13 cellular contexts compared by ENCODE assay signal in the genomic region with DNA sequence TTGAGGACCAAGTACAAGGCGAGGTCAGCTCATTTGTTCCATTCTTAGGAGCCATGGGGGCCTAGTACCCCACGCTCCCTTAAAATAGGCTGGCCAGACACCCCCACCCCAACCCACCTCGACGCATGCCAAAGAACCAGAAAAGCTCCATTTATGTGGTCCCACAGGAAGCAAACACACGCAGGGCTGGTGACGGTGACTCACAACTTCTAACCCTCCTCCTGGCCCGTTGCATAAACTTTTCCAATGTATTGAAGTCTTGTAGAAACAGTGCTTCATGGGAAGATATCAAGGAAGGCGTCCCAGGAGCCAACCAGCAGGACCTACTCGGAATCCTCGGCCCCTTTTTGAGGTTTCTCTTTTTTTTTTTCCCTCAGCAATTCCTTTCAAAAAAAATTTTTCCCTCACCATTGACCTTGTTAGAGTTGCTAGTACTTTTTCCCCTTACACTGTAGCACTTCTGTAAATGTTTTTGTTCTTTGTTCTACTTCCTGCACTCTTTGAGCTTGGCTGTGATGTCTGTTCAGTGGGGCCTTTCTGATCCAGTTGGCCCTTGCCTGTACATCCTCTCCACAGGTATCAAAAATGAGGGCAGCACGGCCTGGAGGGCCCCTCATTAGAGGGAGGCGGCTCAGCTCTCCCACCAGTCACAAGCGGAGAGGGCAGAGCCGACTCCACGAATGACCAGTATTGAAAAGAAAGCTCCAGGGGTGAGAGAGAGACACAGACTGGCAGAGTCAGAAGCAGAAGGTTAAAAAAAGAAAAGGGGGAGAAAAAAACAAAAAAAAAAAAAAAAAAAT.
DNase-seq lines count a peak whose midpoint lies in the region; ATAC-seq, FAIRE-seq and TF ChIP-seq lines count a peak whose summit lies in the region.
"Had no signal": no experiment of that assay in that cellular context is flagged by ENCODE, and none has a peak within 500 bp of the region (broad histone marks: within the 10 kb centered on the region; RNA-seq: fewer than 3 reads in every experiment).

No MANE protein-coding gene starts in this region.

- H3K4me3 Mint-ChIP-seq in astrocyte (ENCODE audit: unreplicated experiment), result peak overlapping the region; percentile 28
- H3K4me3 Mint-ChIP-seq: effector memory CD8-positive, alpha-beta T cell had no signal

- H4K8ac ChIP-seq in neuronal stem cell (ENCODE audit: low read depth, low read length), result no peak overlapping the region

- H4K91ac ChIP-seq in neuronal stem cell (ENCODE audit: low read depth, low read length, poor library complexity), result no peak overlapping the region

- H2BK12ac ChIP-seq in neuronal stem cell (ENCODE audit: low read length), result no peak overlapping the region

- TF ChIP-seq CTCF in astrocyte (IDR thresholded peaks at IDR 0.05; ENCODE audit: insufficient read depth, low read depth, low read length), result no peak

- FAIRE-seq in astrocyte (lab: Jason Lieb, UNC), result peak; percentile 29

- H3K27me3 ChIP-seq in astrocyte (ENCODE audit: insufficient read depth, low read length) (no peaks in the 10 kb centered on the region), neuronal stem cell (ENCODE audit: control insufficient read depth in 3 of 3, insufficient read depth in 3 of 3, low read depth in 1 of 3, low read length in 3 of 3) (no peaks in the 10 kb centered on the region)

- H3K79me1 ChIP-seq in neuronal stem cell (ENCODE audit: low read depth, low read length), result no peaks in the 10 kb centered on the region

- peaks cover 11% of the 10 kb centered on the region for H3K4me1 Mint-ChIP-seq in astrocyte (ENCODE audit: low read depth, unreplicated experiment)

- no peaks in the 10 kb centered on the region for H3K36me3 ChIP-seq in astrocyte (ENCODE audit: insufficient read depth, low read length)
- H3K36me3 ChIP-seq in neuronal stem cell (replicated peaks in 1 of 2; ENCODE audit: control insufficient read depth in 2 of 2, insufficient read depth in 2 of 2, low read length in 2 of 2), result no peaks in the 10 kb centered on the region
- H3K36me3 ChIP-seq: left ventricle myocardium inferior had no signal

- peak overlapping the region; percentile 54 for H3K9ac ChIP-seq in astrocyte (ENCODE audit: low read length)
- no peak overlapping the region for H3K9ac ChIP-seq in neuronal stem cell (ENCODE audit: low read depth, low read length, poor library complexity)

- WGBS in neuronal stem cell (ENCODE audit: extremely low coverage in 2 of 2, insufficient read length in 2 of 2, insufficient replicate concordance in 1 of 2), 2 donors, result no CpG with 5 or more reads among the region's 15 CpGs

- H2AFZ ChIP-seq in astrocyte (ENCODE audit: low read depth, low read length) (peak overlapping the region; percentile 72), neuronal stem cell (ENCODE audit: low read length) (peak overlapping the region; percentile 82)

- no peak for ATAC-seq in HG03135 (IDR thresholded peaks at IDR 0.05; ENCODE audit: unreplicated experiment)
- ATAC-seq: effector memory CD8-positive, alpha-beta T cell had no signal

- peak overlapping the region; percentile 27 for H3K18ac ChIP-seq in neuronal stem cell (ENCODE audit: low read length)

- H3K9me3 ChIP-seq in astrocyte (ENCODE audit: insufficient read depth, low read depth, low read length), result no peaks in the 10 kb centered on the region
- no peaks in the 10 kb centered on the region for H3K9me3 ChIP-seq in neuronal stem cell (replicated peaks in 1 of 2; ENCODE audit: control insufficient read depth in 2 of 2, insufficient read depth in 1 of 2, low read depth in 1 of 2, low read length in 2 of 2)

- no peak overlapping the region for H3K14ac ChIP-seq in neuronal stem cell (ENCODE audit: low read length)

- no peak overlapping the region for H2AK5ac ChIP-seq in neuronal stem cell (ENCODE audit: low read depth, low read length)

- peaks cover 12% of the 10 kb centered on the region for H3K4me1 ChIP-seq in astrocyte (ENCODE audit: insufficient read depth, low read length)
- H3K4me1 ChIP-seq in neuronal stem cell (ENCODE audit: control insufficient read depth in 2 of 2, insufficient read depth in 1 of 2, low read depth in 1 of 2, low read length in 2 of 2), result peaks cover 2 to 6% of the 10 kb centered on the region in 2 donors
- H3K4me1 ChIP-seq: left ventricle myocardium inferior had no signal

- H3K27ac Mint-ChIP-seq in astrocyte (ENCODE audit: unreplicated experiment), result peak overlapping the region; percentile 23
- H3K27ac Mint-ChIP-seq: effector memory CD8-positive, alpha-beta T cell had no signal

- H3K27me3 Mint-ChIP-seq in astrocyte (ENCODE audit: low read depth, unreplicated experiment), result peaks cover 2% of the 10 kb centered on the region

- peak; percentile 36 for DNase-seq in A172 (ENCODE audit: low spot score)
- peak; percentile 65 for DNase-seq in LoVo (ENCODE audit: low spot score)
- DNase-seq in astrocyte (ENCODE audit: low read depth), result peak; percentile 73
- no peak for DNase-seq in neuronal stem cell (ENCODE audit: low spot score)
- no peak for DNase-seq in DMS53 treated with DMSO at 0.1 percent for 48 hours (lab: John Stamatoyannopoulos, UW; ENCODE audit: unreplicated experiment)
- no peak for DNase-seq in iPS-NIHi7 (ENCODE audit: extremely low spot score)
- no peak for DNase-seq in GF-D8 (lab: John Stamatoyannopoulos, UW)
- DNase-seq: effector memory CD8-positive, alpha-beta T cell; left ventricle myocardium inferior; NCI-H1048; NCI-H524 treated with DMSO at 0.1 percent for 48 hours had no signal

- H2BK120ac ChIP-seq in neuronal stem cell (ENCODE audit: low read depth, low read length), result no peak overlapping the region

- H3K36me3 Mint-ChIP-seq in astrocyte (ENCODE audit: low read depth, unreplicated experiment), result no peaks in the 10 kb centered on the region

- H3K23ac ChIP-seq in neuronal stem cell (ENCODE audit: low read depth, low read length, poor library complexity), result no peak overlapping the region

- H2BK15ac ChIP-seq in neuronal stem cell (ENCODE audit: low read length), result no peak overlapping the region

- H3K79me2 ChIP-seq in astrocyte (ENCODE audit: insufficient read depth, low read length), result no peaks in the 10 kb centered on the region

- H3K4me3 ChIP-seq in astrocyte (ENCODE audit: insufficient read depth, low read depth, low read length), result peak overlapping the region; percentile 13
- no peak overlapping the region for H3K4me3 ChIP-seq in neuronal stem cell (ENCODE audit: low read length in 2 of 2)
- H3K4me3 ChIP-seq: left ventricle myocardium inferior had no signal

- no peaks in the 10 kb centered on the region for H4K20me1 ChIP-seq in astrocyte (ENCODE audit: insufficient read depth, low read length)

- H3K4me2 ChIP-seq in astrocyte (ENCODE audit: low read length), result peak overlapping the region; percentile 70
- H3K4me2 ChIP-seq in neuronal stem cell (ENCODE audit: insufficient read depth, low read length, poor library complexity, severe bottlenecking), result no peak overlapping the region

- H3K27ac ChIP-seq in astrocyte (ENCODE audit: low read depth, low read length), result peak overlapping the region; percentile 71
- no peak overlapping the region for H3K27ac ChIP-seq in neuronal stem cell (replicated peaks; ENCODE audit: low read length)
- H3K27ac ChIP-seq: left ventricle myocardium inferior, VCaP had no signal

- no peak overlapping the region for H2BK5ac ChIP-seq in neuronal stem cell (ENCODE audit: low read length)

- peaks cover 5% of the 10 kb centered on the region for H3K9me3 Mint-ChIP-seq in astrocyte (ENCODE audit: unreplicated experiment)

- no peak overlapping the region for H3K4ac ChIP-seq in neuronal stem cell (ENCODE audit: low read length)

Comparison
In these comparisons a context has a peak if more than half of its experiments do, and no peak if none do; other contexts are left out.
1. DNase-seq: peak in A172 (single experiment), LoVo (single experiment) and astrocyte (single experiment); none in neuronal stem cell (single experiment), DMS53 treated with DMSO at 0.1 percent for 48 hours (single experiment), iPS-NIHi7 (single experiment) and GF-D8 (single experiment).